In genomic region chr3:159751754-159752153, GRCh38 we compare ENCODE assay signal across 21 cellular contexts.
"Had no signal": no experiment of that assay in that cellular context is flagged by ENCODE, and none has a peak within 500 bp of the region (broad histone marks: within the 10 kb centered on the region; RNA-seq: fewer than 3 reads in every experiment).

No MANE protein-coding gene starts in this region.

- H3K27ac Mint-ChIP-seq: activated naive CD4-positive, alpha-beta T cell treated with anti-CD3 and anti-CD28 coated beads, Interleukin-2, amount 50 U/mL, for 24 hours; dendritic cell treated with granulocyte-macrophage colony-stimulating factor and Interleukin-4, amounts not matched to agents 40 ng/mL and 50 ng/mL, for 4 days; progenitor cell of endocrine pancreas; stimulated activated naive CD8-positive, alpha-beta T cell treated with anti-CD3 and anti-CD28 coated beads, Interleukin-15, Interleukin-2, amounts not matched to agents 100 ng/mL and 50 ng/mL, for 24 hours; T-helper 1 cell treated with Interleukin-12 subunit alpha and Interleukin-12 subunit beta and Interleukin-4 antibody, amounts not matched to agents 30 μg/mL and 1 μg/mL, for 36 hours had no signal

- H3K4me1 ChIP-seq: ascending aorta, left lung, right atrium auricular region, tibial nerve had no signal

- H3K9me3 Mint-ChIP-seq: activated naive CD4-positive, alpha-beta T cell treated with anti-CD3 and anti-CD28 coated beads, Interleukin-2, amount 50 U/mL, for 24 hours had no signal

- H3K36me3 ChIP-seq: ascending aorta, left lung, right atrium auricular region, tibial nerve, WERI-Rb-1 had no signal

- H3K9me3 ChIP-seq: ascending aorta, left lung had no signal

- H3K27me3 ChIP-seq: ascending aorta, left lung, right atrium auricular region, tibial nerve had no signal

- H3K27ac ChIP-seq: ascending aorta, left lung, right atrium auricular region, tibial nerve, WERI-Rb-1 had no signal

- H3K4me3 Mint-ChIP-seq: activated naive CD4-positive, alpha-beta T cell treated with anti-CD3 and anti-CD28 coated beads, Interleukin-2, amount 50 U/mL, for 24 hours; dendritic cell treated with granulocyte-macrophage colony-stimulating factor and Interleukin-4, amounts not matched to agents 40 ng/mL and 50 ng/mL, for 4 days; stimulated activated naive CD8-positive, alpha-beta T cell treated with anti-CD3 and anti-CD28 coated beads, Interleukin-15, Interleukin-2, amounts not matched to agents 100 ng/mL and 50 ng/mL, for 24 hours; T-helper 1 cell treated with Interleukin-12 subunit alpha and Interleukin-12 subunit beta and Interleukin-4 antibody, amounts not matched to agents 30 μg/mL and 1 μg/mL, for 36 hours had no signal

- DNase-seq: activated CD4-positive, alpha-beta T cell treated with anti-CD3 and anti-CD28 coated beads for 1 hour; activated CD8-positive, alpha-beta memory T cell treated with anti-CD3 and anti-CD28 coated beads for 24 hours; activated CD8-positive, alpha-beta memory T cell treated with anti-CD3 and anti-CD28 coated beads, Interleukin-2, amount 50 U/mL, for 48 hours; activated gamma-delta T cell; activated T-cell treated with anti-CD3 and anti-CD28 coated beads, Interleukin-2, amount 50 U/mL, for 48 hours; cerebellar nuclear complex; effector memory CD4-positive, alpha-beta T cell; hypothalamus; kidney; left lung; midbrain; occipital lobe; WERI-Rb-1 had no signal

- H3K4me1 Mint-ChIP-seq: activated naive CD4-positive, alpha-beta T cell treated with anti-CD3 and anti-CD28 coated beads, Interleukin-2, amount 50 U/mL, for 24 hours had no signal

- H3K4me3 ChIP-seq: ascending aorta, left lung, right atrium auricular region, tibial nerve had no signal

- H3K36me3 Mint-ChIP-seq: activated naive CD4-positive, alpha-beta T cell treated with anti-CD3 and anti-CD28 coated beads, Interleukin-2, amount 50 U/mL, for 24 hours had no signal

- H3K27me3 Mint-ChIP-seq: activated naive CD4-positive, alpha-beta T cell treated with anti-CD3 and anti-CD28 coated beads, Interleukin-2, amount 50 U/mL, for 24 hours; progenitor cell of endocrine pancreas had no signal
